In the genomic region with DNA sequence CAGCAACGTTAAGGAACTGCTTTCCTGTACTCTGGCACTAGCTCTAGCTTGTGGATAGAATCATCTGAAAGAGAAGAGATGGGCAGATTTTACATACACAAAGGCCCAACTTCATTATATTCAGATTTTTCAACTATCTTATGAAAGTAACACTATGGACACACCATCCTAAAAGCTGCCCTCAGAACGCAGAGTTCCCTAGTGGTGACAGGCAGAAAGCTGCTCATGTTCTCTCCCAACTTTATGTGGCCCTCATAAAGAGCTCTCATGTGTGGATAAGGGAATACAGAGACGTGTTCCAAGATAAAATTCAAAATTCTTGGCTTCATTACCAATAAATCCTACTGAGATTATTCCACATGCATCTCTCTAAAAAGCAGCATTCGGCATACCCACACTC, we compare ENCODE assay signal across 8 cellular contexts. TPM values are rescaled to one million over a fixed set of nuclear protein-coding genes. Genes with fewer than 3 reads are reported as not detected.
DNase-seq lines count a peak whose midpoint lies in the region; ATAC-seq and TF ChIP-seq lines count a peak whose summit lies in the region.

No MANE protein-coding gene starts in this region.

- intact Hi-C loops in breast epithelium (cut with DNase I; ENCODE audit: low total_unique reads), result loop anchor here (5.0 kb wide), 1 partner anchor 100 kb away; a partner anchor contains a TSS

- TF ChIP-seq CTCF in AG10803 (conservative IDR thresholded peaks at IDR 0.05; ENCODE audit: low read length) (peak; percentile 50), breast epithelium (IDR thresholded peaks at IDR 0.05) (no peak)

- peaks cover 15% of the 10 kb centered on the region for H3K4me1 ChIP-seq in HUES6 (ENCODE audit: control insufficient read depth, insufficient read depth, low read length)
- H3K4me1 ChIP-seq in breast epithelium, result peaks cover 0 to 8% of the 10 kb centered on the region in 2 donors
- peaks cover 24% of the 10 kb centered on the region for H3K4me1 ChIP-seq in mucosa of stomach (ENCODE audit: control insufficient read depth, insufficient read depth, low read length)

- DNase-seq in AG10803 (ENCODE audit: low read depth), result peak; percentile 15
- no peak for DNase-seq in breast epithelium (ENCODE audit: low spot score in 2 of 2)
- no peak for DNase-seq in HuH-7.5 (ENCODE audit: low spot score)
- no peak for DNase-seq in GM03348 (ENCODE audit: low spot score)

- H3K36me3 ChIP-seq in HUES6 (ENCODE audit: control insufficient read depth, insufficient read depth, low read length), result no peaks in the 10 kb centered on the region
- H3K36me3 ChIP-seq in breast epithelium, result no peaks in the 10 kb centered on the region
- H3K36me3 ChIP-seq in mucosa of stomach (ENCODE audit: control insufficient read depth, insufficient read depth, low read length), result no peaks in the 10 kb centered on the region

- no peak for TF ChIP-seq POLR2A in breast epithelium (IDR thresholded peaks at IDR 0.05)

- H3K9me3 ChIP-seq in HUES6 (ENCODE audit: control insufficient read depth, insufficient read depth, low read depth, low read length) (no peaks in the 10 kb centered on the region), breast epithelium (no peaks in the 10 kb centered on the region), mucosa of stomach (ENCODE audit: control insufficient read depth, low read length) (no peaks in the 10 kb centered on the region)

- no peak overlapping the region for H3K9ac ChIP-seq in HUES6 (ENCODE audit: low read length)
- H3K9ac ChIP-seq in mucosa of stomach (ENCODE audit: low read length), result peak overlapping the region; percentile 86

- ATAC-seq in GM18907 (IDR thresholded peaks at IDR 0.05; ENCODE audit: unreplicated experiment), result no peak
- no peak for ATAC-seq in HG02970 (IDR thresholded peaks at IDR 0.05; ENCODE audit: low FRiP score, unreplicated experiment)

- H3K27ac ChIP-seq in HUES6 (ENCODE audit: low read depth, low read length) (no peak overlapping the region), breast epithelium (peak overlapping the region; percentile 90)

- H3K4me3 ChIP-seq in AG10803 (ENCODE audit: low read length) (peak overlapping the region; percentile 90), HUES6 (ENCODE audit: low read depth, low read length) (peak overlapping the region; percentile 92), breast epithelium (peak overlapping the region; percentile 93 to 98 (median 97)), mucosa of stomach (ENCODE audit: low read length) (no peak overlapping the region)

- no peaks in the 10 kb centered on the region for H3K27me3 ChIP-seq in HUES6 (ENCODE audit: control insufficient read depth, insufficient read depth, low read length)
- H3K27me3 ChIP-seq in breast epithelium, result no peaks in the 10 kb centered on the region
- no peaks in the 10 kb centered on the region for H3K27me3 ChIP-seq in mucosa of stomach (ENCODE audit: control insufficient read depth, insufficient read depth, low read length)

RNA-seq across cellular contexts. Expression of a gene that starts 1.5 kb away (rescaled TPM):
- 10 to 100 TPM; 30.5 to 46.1 (median 30.9) TPM for total RNA-seq in breast epithelium
